In genomic region chr4:134777626-134778025, GRCh38 we compare ENCODE assay signal across 11 cellular contexts.
A peak's percentile ranks its signal among the peaks of the same experiment; 100 is the strongest.
DNase-seq lines count a peak whose midpoint lies in the region; ATAC-seq, FAIRE-seq and TF ChIP-seq lines count a peak whose summit lies in the region.
"Had no signal": no experiment of that assay in that cellular context is flagged by ENCODE, and none has a peak within 500 bp of the region (broad histone marks: within the 10 kb centered on the region; RNA-seq: fewer than 3 reads in every experiment).

No MANE protein-coding gene starts in this region.

- CTCF ChIA-PET in HepG2 (lab: Yijun Ruan, JAX; ENCODE audit: low intra/inter-chr PET ratio, low total read pairs), result no interaction called here

- DNase-seq in HepG2 (ENCODE audit: low spot score) (no peak), right lobe of liver (no peak), NCI-H748 (lab: John Stamatoyannopoulos, UW; ENCODE audit: unreplicated experiment) (peak; percentile 76), endothelial cell (ENCODE audit: low spot score) (peak; percentile 9), upper lobe of right lung (no peak), NCI-H128 (lab: John Stamatoyannopoulos, UW; ENCODE audit: unreplicated experiment) (no peak), KG1 (lab: John Stamatoyannopoulos, UW) (no peak)
- no peak for DNase-seq in stimulated activated CD4-positive, alpha-beta T cell treated with anti-CD3 and anti-CD28 coated beads, Interleukin-1b, Interleukin-23, amount 100 ng/mL, for 48 hours
- DNase-seq: activated CD8-positive, alpha-beta memory T cell treated with anti-CD3 and anti-CD28 coated beads, Interleukin-2, amount 10 ng/mL, durations not matched to agents 7 days and 5 days; adrenal gland; T-helper 17 cell had no signal

- TF ChIP-seq RAD21 in HepG2 (CRISPR knock-in tag; IDR thresholded peaks at IDR 0.05), result no peak

- FAIRE-seq in HepG2 (lab: Jason Lieb, UNC), result no peak

- H3K9ac ChIP-seq in HepG2 (ENCODE audit: insufficient read depth, low read depth, low read length), result no peak overlapping the region

- H4K20me1 ChIP-seq in HepG2 (ENCODE audit: insufficient read depth, low read length), result no peaks in the 10 kb centered on the region

- POLR2A ChIA-PET in HepG2 (lab: Yijun Ruan, JAX), result no interaction called here

- TF ChIP-seq POLR2A in HepG2 (IDR thresholded peaks at IDR 0.05; ENCODE audit: insufficient read depth in 1 of 2, low read depth in 2 of 2, low read length in 2 of 2) (no peak), right lobe of liver (IDR thresholded peaks at IDR 0.05) (no peak)

- TF ChIP-seq EP300 in HepG2 (IDR thresholded peaks at IDR 0.05; ENCODE audit: low read depth in 2 of 2, low read length in 2 of 2), result no peak
- TF ChIP-seq EP300 in HepG2 (CRISPR knock-in tag; IDR thresholded peaks at IDR 0.05; ENCODE audit: borderline replicate concordance), result no peak

- TF ChIP-seq CTCF in HepG2 (CRISPR knock-in tag; IDR thresholded peaks at IDR 0.05) (no peak), right lobe of liver (IDR thresholded peaks at IDR 0.05) (no peak), endothelial cell (IDR thresholded peaks at IDR 0.05; ENCODE audit: unreplicated experiment) (no peak), upper lobe of right lung (IDR thresholded peaks at IDR 0.05) (peak; percentile 22)

- WGBS in HepG2 (ENCODE audit: low lambda C conversion rate), result 0% methylated on average over 2 of the region's 2 CpGs
- WGBS in right lobe of liver (ENCODE audit: insufficient coverage, low coverage, low lambda C conversion rate, missing lambda C conversion rate), result 28% methylated on average over 2 of the region's 2 CpGs

- BruUV-seq in HepG2 (replicated peaks; lab: Mats Ljungman, UMichigan), result no TSS peak

- no peak overlapping the region for H3K4me3 Mint-ChIP-seq in endothelial cell (ENCODE audit: unreplicated experiment)
- H3K4me3 Mint-ChIP-seq: activated CD8-positive, alpha-beta memory T cell treated with anti-CD3 and anti-CD28 coated beads, Interleukin-2, amount 10 ng/mL, durations not matched to agents 7 days and 5 days; T-helper 17 cell had no signal

- no peaks in the 10 kb centered on the region for H3K4me1 Mint-ChIP-seq in endothelial cell (ENCODE audit: unreplicated experiment)
- H3K4me1 Mint-ChIP-seq: activated CD8-positive, alpha-beta memory T cell treated with anti-CD3 and anti-CD28 coated beads, Interleukin-2, amount 10 ng/mL, durations not matched to agents 7 days and 5 days; T-helper 17 cell had no signal

- H3K27ac Mint-ChIP-seq in endothelial cell (ENCODE audit: unreplicated experiment), result no peak overlapping the region
- H3K27ac Mint-ChIP-seq: activated CD8-positive, alpha-beta memory T cell treated with anti-CD3 and anti-CD28 coated beads, Interleukin-2, amount 10 ng/mL, durations not matched to agents 7 days and 5 days; T-helper 17 cell had no signal

- H3K79me2 ChIP-seq in HepG2 (ENCODE audit: insufficient read depth, low read length), result no peaks in the 10 kb centered on the region

- peaks cover 9% of the 10 kb centered on the region for H3K9me3 Mint-ChIP-seq in endothelial cell (ENCODE audit: unreplicated experiment)

- no peaks in the 10 kb centered on the region for H3K27me3 Mint-ChIP-seq in endothelial cell (ENCODE audit: unreplicated experiment)
- H3K27me3 Mint-ChIP-seq: activated CD8-positive, alpha-beta memory T cell treated with anti-CD3 and anti-CD28 coated beads, Interleukin-2, amount 10 ng/mL, durations not matched to agents 7 days and 5 days; T-helper 17 cell had no signal

- H3K4me2 ChIP-seq in HepG2 (ENCODE audit: low read depth, low read length), result no peak overlapping the region

- in situ Hi-C loops in HepG2 (cut with HindIII; ENCODE audit: extremely low pct_ligation_motif_present, low pct_unique_long_range_greater_than_20kb), result no loop called here

- H3K4me1 ChIP-seq in HepG2 (ENCODE audit: insufficient read depth, low read length) (no peaks in the 10 kb centered on the region), right lobe of liver (no peaks in the 10 kb centered on the region), upper lobe of right lung (no peaks in the 10 kb centered on the region)
- H3K4me1 ChIP-seq: adrenal gland had no signal

- H3K4me3 ChIP-seq in HepG2 (replicated peaks in 1 of 3; ENCODE audit: insufficient read depth in 1 of 3, low read depth in 2 of 3, low read length in 3 of 3) (no peak overlapping the region), right lobe of liver (no peak overlapping the region), upper lobe of right lung (no peak overlapping the region)
- H3K4me3 ChIP-seq: adrenal gland had no signal

- H3K27ac ChIP-seq in HepG2 (ENCODE audit: extremely low read length, insufficient read depth, low read length) (no peak overlapping the region), right lobe of liver (no peak overlapping the region), upper lobe of right lung (no peak overlapping the region)
- H3K27ac ChIP-seq: adrenal gland had no signal

- H3K36me3 ChIP-seq in HepG2 (replicated peaks in 1 of 2; ENCODE audit: control insufficient read depth in 1 of 2, insufficient read depth in 2 of 2, low read length in 2 of 2) (no peaks in the 10 kb centered on the region), right lobe of liver (no peaks in the 10 kb centered on the region), upper lobe of right lung (no peaks in the 10 kb centered on the region)
- H3K36me3 ChIP-seq: adrenal gland had no signal

- no peaks in the 10 kb centered on the region for H3K27me3 ChIP-seq in HepG2 (ENCODE audit: control insufficient read depth in 1 of 2, insufficient read depth in 2 of 2, low read length in 2 of 2)
- H3K27me3 ChIP-seq in right lobe of liver, result no peaks in the 10 kb centered on the region
- no peaks in the 10 kb centered on the region for H3K27me3 ChIP-seq in upper lobe of right lung
- H3K27me3 ChIP-seq: adrenal gland had no signal

- ATAC-seq in HepG2 (no peak), right lobe of liver (no peak), upper lobe of right lung (no peak)
- ATAC-seq: activated CD8-positive, alpha-beta memory T cell treated with anti-CD3 and anti-CD28 coated beads, Interleukin-2, amount 10 ng/mL, durations not matched to agents 7 days and 5 days; T-helper 17 cell had no signal

- no peak overlapping the region for H2AFZ ChIP-seq in HepG2 (ENCODE audit: low read length)

- peaks cover 9% of the 10 kb centered on the region for H3K36me3 Mint-ChIP-seq in endothelial cell (ENCODE audit: low read depth, unreplicated experiment)
- H3K36me3 Mint-ChIP-seq: activated CD8-positive, alpha-beta memory T cell treated with anti-CD3 and anti-CD28 coated beads, Interleukin-2, amount 10 ng/mL, durations not matched to agents 7 days and 5 days had no signal

- intact Hi-C loops in HepG2 (cut with micrococcal nuclease; ENCODE audit: unreplicated experiment) (loop anchor here (1.0 kb wide), 1 partner anchor 307 kb away; no protein-coding TSS in a partner anchor), right lobe of liver (cut with DNase I) (no loop called here), upper lobe of right lung (cut with DNase I) (no loop called here)

- no peaks in the 10 kb centered on the region for H3K9me3 ChIP-seq in HepG2 (ENCODE audit: low read length)
- H3K9me3 ChIP-seq in right lobe of liver, result no peaks in the 10 kb centered on the region
- no peaks in the 10 kb centered on the region for H3K9me3 ChIP-seq in upper lobe of right lung
- H3K9me3 ChIP-seq: adrenal gland had no signal

TF ChIP-seq in HepG2, 621 proteins besides CTCF, POLR2A, EP300 and RAD21:
- peak; percentile 20; the same call in 1 of the 2 replicates for TF ChIP-seq STAG1 (CRISPR knock-in tag; IDR thresholded peaks at IDR 0.05)
- TF ChIP-seq ZNF253 (CRISPR knock-in tag; IDR thresholded peaks at IDR 0.05; ENCODE audit: borderline replicate concordance), result no peak

Comparison
In these comparisons a context has a peak if more than half of its experiments do, and no peak if none do; other contexts are left out.
1. DNase-seq: peak in NCI-H748 (single experiment) and endothelial cell (single experiment); none in HepG2 (single experiment), right lobe of liver (0 of 3), upper lobe of right lung (single experiment), NCI-H128 (single experiment), stimulated activated CD4-positive, alpha-beta T cell treated with anti-CD3 and anti-CD28 coated beads, Interleukin-1b, Interleukin-23, amount 100 ng/mL, for 48 hours (single experiment) and KG1 (single experiment).